In the genomic region with DNA sequence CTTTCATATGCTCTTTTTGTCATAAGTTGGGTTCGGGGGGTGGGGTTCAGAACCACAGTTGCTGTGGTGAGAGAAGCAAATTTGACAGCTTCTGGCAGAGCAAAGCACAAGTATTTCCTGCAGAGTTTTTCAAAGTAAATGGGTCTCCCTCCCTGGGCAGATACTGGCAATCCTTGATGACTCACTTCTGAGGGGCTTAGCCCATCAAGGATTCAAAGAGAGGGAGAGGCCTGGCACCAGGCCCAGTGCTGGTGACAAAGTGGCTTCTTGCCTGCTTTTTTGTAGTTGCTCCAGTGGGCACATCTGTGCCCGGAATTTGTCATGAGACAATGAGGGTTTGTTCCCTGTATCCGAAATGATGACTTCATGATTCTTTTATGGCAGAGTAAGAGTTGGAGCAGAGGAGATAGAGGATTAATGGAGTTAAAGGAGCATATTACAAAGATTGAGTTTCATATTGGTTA, we compare ENCODE assay signal across 9 cellular contexts. TPM values are rescaled to one million over a fixed set of nuclear protein-coding genes. Genes with fewer than 3 reads are reported as not detected.
DNase-seq lines count a peak whose midpoint lies in the region; ATAC-seq, FAIRE-seq and TF ChIP-seq lines count a peak whose summit lies in the region.
"Had no signal": no experiment of that assay in that cellular context is flagged by ENCODE, and none has a peak within 500 bp of the region (broad histone marks: within the 10 kb centered on the region; RNA-seq: fewer than 3 reads in every experiment).

No MANE protein-coding gene starts in this region.

- no peaks in the 10 kb centered on the region for H3K4me1 ChIP-seq in pancreas
- H3K4me1 ChIP-seq in small intestine (ENCODE audit: control insufficient read depth in 2 of 2, insufficient read depth in 1 of 2, low read depth in 1 of 2, low read length in 1 of 2) = no peaks in the 10 kb centered on the region

- ATAC-seq in GM21526 (IDR thresholded peaks at IDR 0.05; ENCODE audit: low FRiP score, unreplicated experiment) = peak; percentile 61
- peak; percentile 24 for ATAC-seq in esophagus mucosa
- peak in 2 of 4 donors; percentile 57 to 65 for ATAC-seq in pancreas
- no peak for ATAC-seq in HG03432 (IDR thresholded peaks at IDR 0.05; ENCODE audit: unreplicated experiment)
- ATAC-seq in HG02571 (IDR thresholded peaks at IDR 0.05; ENCODE audit: unreplicated experiment) = no peak
- ATAC-seq in GM21528 (IDR thresholded peaks at IDR 0.05; ENCODE audit: low FRiP score, unreplicated experiment) = no peak
- ATAC-seq: activated CD4-positive, CD25-positive, alpha-beta regulatory T cell treated with anti-CD3 and anti-CD28 coated beads, Interleukin-2, amount 50 U/mL, for 24 hours had no signal

- FAIRE-seq in pancreas (lab: Jason Lieb, UNC) = no peak
- FAIRE-seq in small intestine (lab: Jason Lieb, UNC) = no peak

- H3K4me3 ChIP-seq in pancreas = no peak overlapping the region
- H3K4me3 ChIP-seq in small intestine (ENCODE audit: low read depth in 1 of 2, low read length in 2 of 2) = no peak overlapping the region

- H3K27me3 ChIP-seq in pancreas (no peaks in the 10 kb centered on the region), small intestine (ENCODE audit: control insufficient read depth in 2 of 2, insufficient read depth in 2 of 2, low read length in 2 of 2) (no peaks in the 10 kb centered on the region)

- intact Hi-C loops in pancreas (cut with DNase I) = no loop called here

- DNase-seq in NCI-H345 (lab: John Stamatoyannopoulos, UW) = peak; percentile 75
- DNase-seq in pancreas = peak in 4 of 6 donors; percentile 18 to 61 (median 32)
- DNase-seq in small intestine = no peak

- no peaks in the 10 kb centered on the region for H3K36me3 ChIP-seq in pancreas
- no peaks in the 10 kb centered on the region for H3K36me3 ChIP-seq in small intestine (ENCODE audit: control insufficient read depth in 2 of 2, insufficient read depth in 2 of 2, low read length in 2 of 2)

- H3K27ac ChIP-seq in pancreas = peak overlapping the region in 1 of 4 donors; percentile 28
- H3K27ac ChIP-seq in small intestine (ENCODE audit: low read depth in 1 of 2, low read length in 1 of 2) = no peak overlapping the region

- 34 to 46% methylated on average over 3 of the region's 3 CpGs for WGBS in pancreas, 2 donors
- 21 to 49% (median 30%) methylated on average over 3 of the region's 3 CpGs for WGBS in small intestine, 3 donors

- H3K9me3 ChIP-seq in pancreas = no peaks in the 10 kb centered on the region
- no peaks in the 10 kb centered on the region for H3K9me3 ChIP-seq in small intestine (ENCODE audit: control insufficient read depth, low read depth)

- TF ChIP-seq CTCF in pancreas (IDR thresholded peaks at IDR 0.05) = no peak

RNA-seq across cellular contexts. Expression of gene TNC, which starts 46.6 kb away (rescaled TPM):
- total RNA-seq in esophagus mucosa = 56.6 TPM
- 10 to 100 TPM in 1 of 6 donors, 1 to 10 TPM in 3, under 1 TPM in 2; 0.55 to 12.5 (median 1.6) TPM for total RNA-seq in pancreas
- 1 to 10 TPM in 1 of 2 donors, under 1 TPM in 1; 0.31 to 1.2 TPM for polyA plus RNA-seq in pancreas
- polyA plus RNA-seq in small intestine = 1 to 10 TPM in 2 of 3 donors, under 1 TPM in 1; 0.54 to 6.0 (median 1.8) TPM

Comparison
In these comparisons a context has a peak if more than half of its experiments do, and no peak if none do; other contexts are left out.
1. ATAC-seq: peak in GM21526 (single experiment) and esophagus mucosa (single experiment); none in HG03432 (single experiment), HG02571 (single experiment) and GM21528 (single experiment).